In genomic region chr20:18056174-18057105, GRCh38 we compare ENCODE assay signal across 8 cellular contexts. TPM values are rescaled to one million over a fixed set of nuclear protein-coding genes. Genes with fewer than 3 reads are reported as not detected.
A peak's percentile ranks its signal among the peaks of the same experiment; 100 is the strongest.
DNase-seq lines count a peak whose midpoint lies in the region; ATAC-seq and TF ChIP-seq lines count a peak whose summit lies in the region.

No MANE protein-coding gene starts in this region.

- H3K27ac ChIP-seq in BLaER1 treated with 17β-estradiol and CSF1 and Interleukin-3, amounts not matched to agents 10 nM and 100 nM: no peak overlapping the region
- no peak overlapping the region for H3K27ac ChIP-seq in HUES64 (ENCODE audit: low read depth, low read length)

- CTCF ChIA-PET in activated CD8-positive, alpha-beta T cell treated with anti-CD3 and anti-CD28 coated beads, Interleukin-2, amount 10 ng/mL, durations not matched to agents 7 days and 5 days (lab: Charles Lee): no interaction called here

- H3K9me3 Mint-ChIP-seq in activated CD8-positive, alpha-beta T cell treated with anti-CD3 and anti-CD28 coated beads, Interleukin-2, amount 10 ng/mL, durations not matched to agents 7 days and 5 days (ENCODE audit: insufficient read depth): no peaks in the 10 kb centered on the region
- no peaks in the 10 kb centered on the region for H3K9me3 Mint-ChIP-seq in stimulated activated effector memory CD8-positive, alpha-beta T cell treated with anti-CD3 and anti-CD28 coated beads, Interleukin-12 subunit alpha, Interleukin-12 subunit beta, amount 100 ng/mL, for 72 hours

- no peaks in the 10 kb centered on the region for H3K36me3 Mint-ChIP-seq in activated CD8-positive, alpha-beta T cell treated with anti-CD3 and anti-CD28 coated beads, Interleukin-2, amount 10 ng/mL, durations not matched to agents 7 days and 5 days (ENCODE audit: low read depth)
- no peaks in the 10 kb centered on the region for H3K36me3 Mint-ChIP-seq in stimulated activated effector memory CD8-positive, alpha-beta T cell treated with anti-CD3 and anti-CD28 coated beads, Interleukin-12 subunit alpha, Interleukin-12 subunit beta, amount 100 ng/mL, for 72 hours

- POLR2A ChIA-PET in activated CD8-positive, alpha-beta T cell treated with anti-CD3 and anti-CD28 coated beads, Interleukin-2, amount 10 ng/mL, durations not matched to agents 7 days and 5 days (lab: Charles Lee): no interaction called here

- peaks cover 62% of the 10 kb centered on the region for H3K27me3 Mint-ChIP-seq in activated CD8-positive, alpha-beta T cell treated with anti-CD3 and anti-CD28 coated beads, Interleukin-2, amount 10 ng/mL, durations not matched to agents 7 days and 5 days (ENCODE audit: low read depth)

- H3K4me3 Mint-ChIP-seq in activated CD8-positive, alpha-beta T cell treated with anti-CD3 and anti-CD28 coated beads, Interleukin-2, amount 10 ng/mL, durations not matched to agents 7 days and 5 days: peak overlapping the region; percentile 38
- peak overlapping the region; percentile 61 for H3K4me3 Mint-ChIP-seq in stimulated activated effector memory CD8-positive, alpha-beta T cell treated with anti-CD3 and anti-CD28 coated beads, Interleukin-12 subunit alpha, Interleukin-12 subunit beta, amount 100 ng/mL, for 72 hours

- WGBS in HUES64: 1% methylated on average over 104 of the region's 104 CpGs

- H3K4me2 ChIP-seq in BLaER1 treated with 17β-estradiol and CSF1 and Interleukin-3, amounts not matched to agents 10 nM and 100 nM: peak overlapping the region; percentile 78 to 95 (median 91)

- no peak for DNase-seq in activated CD8-positive, alpha-beta T cell treated with anti-CD3 and anti-CD28 coated beads, Interleukin-2, amount 10 ng/mL, durations not matched to agents 7 days and 5 days
- DNase-seq in stimulated activated effector memory CD8-positive, alpha-beta T cell treated with anti-CD3 and anti-CD28 coated beads, Interleukin-12 subunit alpha, Interleukin-12 subunit beta, amount 100 ng/mL, for 72 hours (ENCODE audit: low spot score in 2 of 2): no peak
- no peak for DNase-seq in NK-92 treated with Interleukin-12 subunit alpha and Interleukin-12 subunit beta, amount 100 ng/mL, for 24 hours (lab: John Stamatoyannopoulos, UW)

- peaks cover 0 to 38% (median 17%) of the 10 kb centered on the region in 11 experiments; a peak in 17 of 22 replicates for H3K9me3 ChIP-seq in BLaER1 treated with 17β-estradiol and CSF1 and Interleukin-3, amounts not matched to agents 10 nM and 100 nM (replicated peaks in 1 of 11)
- no peaks in the 10 kb centered on the region for H3K9me3 ChIP-seq in HUES64 (ENCODE audit: insufficient read depth, low read depth, low read length)

- H3K4me1 Mint-ChIP-seq in activated CD8-positive, alpha-beta T cell treated with anti-CD3 and anti-CD28 coated beads, Interleukin-2, amount 10 ng/mL, durations not matched to agents 7 days and 5 days (ENCODE audit: low read depth): peaks cover 15% of the 10 kb centered on the region
- peaks cover 13% of the 10 kb centered on the region for H3K4me1 Mint-ChIP-seq in stimulated activated effector memory CD8-positive, alpha-beta T cell treated with anti-CD3 and anti-CD28 coated beads, Interleukin-12 subunit alpha, Interleukin-12 subunit beta, amount 100 ng/mL, for 72 hours

- peak overlapping the region; percentile 52 to 69 (median 58) for H3K4me3 ChIP-seq in BLaER1 treated with 17β-estradiol and CSF1 and Interleukin-3, amounts not matched to agents 10 nM and 100 nM
- peak overlapping the region; percentile 67 for H3K4me3 ChIP-seq in HUES64 (ENCODE audit: low read length)
- peak overlapping the region; percentile 64 for H3K4me3 ChIP-seq in iPS-11a (ENCODE audit: low read depth, low read length)

- H3K27ac Mint-ChIP-seq in activated CD8-positive, alpha-beta T cell treated with anti-CD3 and anti-CD28 coated beads, Interleukin-2, amount 10 ng/mL, durations not matched to agents 7 days and 5 days: no peak overlapping the region
- no peak overlapping the region for H3K27ac Mint-ChIP-seq in stimulated activated effector memory CD8-positive, alpha-beta T cell treated with anti-CD3 and anti-CD28 coated beads, Interleukin-12 subunit alpha, Interleukin-12 subunit beta, amount 100 ng/mL, for 72 hours

- ATAC-seq in activated CD8-positive, alpha-beta T cell treated with anti-CD3 and anti-CD28 coated beads, Interleukin-2, amount 10 ng/mL, durations not matched to agents 7 days and 5 days: peak; percentile 63
- peak; percentile 46 for ATAC-seq in stimulated activated effector memory CD8-positive, alpha-beta T cell treated with anti-CD3 and anti-CD28 coated beads, Interleukin-12 subunit alpha, Interleukin-12 subunit beta, amount 100 ng/mL, for 72 hours
- ATAC-seq in GM19023 (IDR thresholded peaks at IDR 0.05; ENCODE audit: unreplicated experiment) (no peak), GM18505 (IDR thresholded peaks at IDR 0.05; ENCODE audit: unreplicated experiment) (no peak)

- H3K36me3 ChIP-seq in BLaER1 treated with 17β-estradiol and CSF1 and Interleukin-3, amounts not matched to agents 10 nM and 100 nM: no peaks in the 10 kb centered on the region
- H3K36me3 ChIP-seq in HUES64 (ENCODE audit: insufficient read depth, low read length): no peaks in the 10 kb centered on the region

- peaks cover 0 to 13% (median 4%) of the 10 kb centered on the region in 11 experiments; a peak in 7 of 22 replicates for H4K20me1 ChIP-seq in BLaER1 treated with 17β-estradiol and CSF1 and Interleukin-3, amounts not matched to agents 10 nM and 100 nM

- peaks cover 0 to 44% (median 28%) of the 10 kb centered on the region in 10 experiments; a peak in 17 of 20 replicates for H3K4me1 ChIP-seq in BLaER1 treated with 17β-estradiol and CSF1 and Interleukin-3, amounts not matched to agents 10 nM and 100 nM
- peaks cover 18% of the 10 kb centered on the region; the same call in 1 of the 2 replicates for H3K4me1 ChIP-seq in HUES64 (ENCODE audit: insufficient read depth, low read length)

- no peak for TF ChIP-seq POLR2A in GM18505 (IDR thresholded peaks at IDR 0.05; ENCODE audit: borderline replicate concordance, extremely low read depth, insufficient read depth, insufficient read length)

- H3K9ac ChIP-seq in BLaER1 treated with 17β-estradiol and CSF1 and Interleukin-3, amounts not matched to agents 10 nM and 100 nM: peak overlapping the region in 6 of 11 experiments; percentile 17 to 45 (median 28); a peak in 4 of 22 replicates
- no peak overlapping the region; the same call in 1 of the 2 replicates for H3K9ac ChIP-seq in HUES64 (ENCODE audit: low read depth, low read length)

- peaks cover 59 to 80% (median 72%) of the 10 kb centered on the region in 11 experiments for H3K27me3 ChIP-seq in BLaER1 treated with 17β-estradiol and CSF1 and Interleukin-3, amounts not matched to agents 10 nM and 100 nM
- H3K27me3 ChIP-seq in HUES64 (ENCODE audit: insufficient read depth, low read length): peaks cover 79% of the 10 kb centered on the region

RNA-seq across cellular contexts. Expression of gene OVOL2, which starts 1.3 kb away (rescaled TPM):
- 2.7 TPM for polyA plus RNA-seq in HUES64 (2013, experiment 1 of 2)
- polyA plus RNA-seq in HUES64 (2013, experiment 2 of 2): 2.5 TPM
- not detected for total RNA-seq in activated CD8-positive, alpha-beta T cell treated with anti-CD3 and anti-CD28 coated beads, Interleukin-2, amount 10 ng/mL, durations not matched to agents 7 days and 5 days

Comparison
In these comparisons a context has a peak if more than half of its experiments do, and no peak if none do; other contexts are left out.
1. ATAC-seq: peak in activated CD8-positive, alpha-beta T cell treated with anti-CD3 and anti-CD28 coated beads, Interleukin-2, amount 10 ng/mL, durations not matched to agents 7 days and 5 days (single experiment) and stimulated activated effector memory CD8-positive, alpha-beta T cell treated with anti-CD3 and anti-CD28 coated beads, Interleukin-12 subunit alpha, Interleukin-12 subunit beta, amount 100 ng/mL, for 72 hours (single experiment); none in GM19023 (single experiment) and GM18505 (single experiment).
2. Peak in every context shown above with its lines, with median percentiles within 50 percentile points of each other: H3K4me3 ChIP-seq.